In genomic region chr6:73520688-73521350, GRCh38 we compare ENCODE assay signal across 1 cellular context.
TF ChIP-seq lines count a peak whose summit lies in the region.

Gene EEF1A1 (minus strand): TSS chr6:73521032. CDS start chr6:73520026, 1,006 bp downstream.

TF ChIP-seq in GM12878, 131 proteins besides CTCF, POLR2A, EP300 and RAD21 (continued from another document):
- TF ChIP-seq TCF12 (IDR thresholded peaks at IDR 0.05; ENCODE audit: low read depth, low read length): peak; percentile 81; the same call in 1 of the 2 replicates
- TF ChIP-seq SKIL (IDR thresholded peaks at IDR 0.05; ENCODE audit: low read depth, poor library complexity, severe bottlenecking): peak; percentile 76
- TF ChIP-seq SREBF1 (IDR thresholded peaks at IDR 0.05; ENCODE audit: low read length): no peak
